Comparison of ENCODE assay signal across 9 cellular contexts in genomic region chr16:85819245-85819644, GRCh38. TPM values are rescaled to one million over a fixed set of nuclear protein-coding genes. Genes with fewer than 3 reads are reported as not detected.
DNase-seq lines count a peak whose midpoint lies in the region; ATAC-seq, FAIRE-seq and TF ChIP-seq lines count a peak whose summit lies in the region.
"Had no signal": no experiment of that assay in that cellular context is flagged by ENCODE, and none has a peak within 500 bp of the region (broad histone marks: within the 10 kb centered on the region; RNA-seq: fewer than 3 reads in every experiment).

No MANE protein-coding gene starts in this region.

- CTCF ChIA-PET in activated B cell treated with CpG ODN at 0.5 μM for 24 hours (lab: Charles Lee) = interaction anchor here (0.8 to 9.0 kb wide), 22 partner anchors 12 to 699 kb away, joined by 3 to 296 read pairs (median 10); partner anchors contain the start of gene IRF8
- CTCF ChIA-PET in mammary epithelial cell (lab: Charles Lee; ENCODE audit: low non-redundant PET) = interaction anchor here (0.6 to 0.7 kb wide), 4 partner anchors 84 to 480 kb away, joined by 3 to 5 read pairs (median 4); no protein-coding TSS in a partner anchor

- no peak overlapping the region for H3K4me3 Mint-ChIP-seq in activated B cell treated with CpG ODN at 0.5 μM for 24 hours
- H3K4me3 Mint-ChIP-seq: stimulated activated naive CD8-positive, alpha-beta T cell treated with anti-CD3 and anti-CD28 coated beads, Interleukin-15, Interleukin-2, amounts not matched to agents 100 ng/mL and 50 ng/mL, for 24 hours had no signal

- H3K9me3 ChIP-seq in mammary epithelial cell (replicated peaks; ENCODE audit: insufficient read depth, low read length) (no peaks in the 10 kb centered on the region), keratinocyte (ENCODE audit: control insufficient read depth, low read depth, low read length) (peaks cover 2% of the 10 kb centered on the region)

- BruUV-seq in mammary epithelial cell (replicated peaks; lab: Mats Ljungman, UMichigan) = no TSS peak

- 16% methylated on average over 8 of the region's 10 CpGs for WGBS in mammary epithelial cell (ENCODE audit: low coverage, missing lambda C conversion rate)

- H3K4me1 ChIP-seq in mammary epithelial cell (ENCODE audit: insufficient read depth, low read length) (no peaks in the 10 kb centered on the region), keratinocyte (ENCODE audit: control insufficient read depth, extremely low read depth, insufficient read depth, low read length) (no peaks in the 10 kb centered on the region)

- peaks cover 1% of the 10 kb centered on the region for H3K27me3 ChIP-seq in mammary epithelial cell (ENCODE audit: insufficient read depth, low read length)
- H3K27me3 ChIP-seq in keratinocyte (ENCODE audit: control insufficient read depth, extremely low read depth, insufficient read depth, low read length) = peaks cover 9% of the 10 kb centered on the region

- H3K4me2 ChIP-seq in mammary epithelial cell (ENCODE audit: insufficient read depth, low read depth, low read length) (no peak overlapping the region), keratinocyte (ENCODE audit: control insufficient read depth, extremely low read depth, insufficient read depth, low read depth, low read length) (no peak overlapping the region)

- in situ Hi-C loops in mammary epithelial cell (cut with MboI; ENCODE audit: low sequenced_read_pairs in 2 of 2) = no loop called here

- intact Hi-C loops in activated B cell treated with CpG ODN at 0.5 μM for 24 hours (cut with micrococcal nuclease) = loop anchor here (1.0 kb wide), 1 partner anchor 701 kb away; no protein-coding TSS in a partner anchor
- intact Hi-C loops in mammary epithelial cell (cut with micrococcal nuclease) = no loop called here

- no peaks in the 10 kb centered on the region for H4K20me1 ChIP-seq in mammary epithelial cell (ENCODE audit: insufficient read depth, low read length)
- no peaks in the 10 kb centered on the region for H4K20me1 ChIP-seq in keratinocyte (ENCODE audit: control insufficient read depth, extremely low read depth, insufficient read depth, low read length)

- TF ChIP-seq CTCF in activated B cell treated with CpG ODN at 0.5 μM for 24 hours (IDR thresholded peaks at IDR 0.05) (peak; percentile 13), mammary epithelial cell (conservative IDR thresholded peaks at IDR 0.05 in 1 of 2, IDR thresholded peaks at IDR 0.05 in 1 of 2; ENCODE audit: extremely low read depth in 1 of 2, insufficient read depth in 1 of 2, low read depth in 1 of 2, low read length in 2 of 2) (peak; percentile 75), keratinocyte (optimal IDR thresholded peaks at IDR 0.05 in 1 of 3, IDR thresholded peaks at IDR 0.05 in 1 of 3, conservative IDR thresholded peaks at IDR 0.05 in 1 of 3; ENCODE audit: extremely low read depth in 1 of 3, insufficient read depth in 2 of 3, low read length in 3 of 3) (peak; percentile 82 to 85 (median 83))

- POLR2A ChIA-PET in activated B cell treated with CpG ODN at 0.5 μM for 24 hours (lab: Charles Lee) = interaction anchor here (0.7 to 1.5 kb wide), 7 partner anchors 19 to 203 kb away, joined by 3 to 8 read pairs (median 3); no protein-coding TSS in a partner anchor

- H3K4me1 Mint-ChIP-seq in activated B cell treated with CpG ODN at 0.5 μM for 24 hours = peaks cover 20% of the 10 kb centered on the region

- H3K9ac ChIP-seq in mammary epithelial cell (ENCODE audit: insufficient read depth, low read length) (no peak overlapping the region), keratinocyte (ENCODE audit: control insufficient read depth, extremely low read depth, insufficient read depth, low read length) (no peak overlapping the region)

- H3K27ac ChIP-seq in mammary epithelial cell (ENCODE audit: insufficient read depth, low read depth, low read length) (no peak overlapping the region), keratinocyte (ENCODE audit: control insufficient read depth, insufficient read depth, low read length) (no peak overlapping the region)

- no peak overlapping the region for H3K4me3 ChIP-seq in mammary epithelial cell (replicated peaks in 1 of 3; ENCODE audit: insufficient read depth in 1 of 3, low read depth in 2 of 3, low read length in 3 of 3)
- H3K4me3 ChIP-seq in keratinocyte (ENCODE audit: control insufficient read depth in 2 of 3, extremely low read depth in 1 of 3, insufficient read depth in 2 of 3, low read depth in 1 of 3, low read length in 3 of 3) = no peak overlapping the region

- peak; percentile 87 for DNase-seq in 8988T
- DNase-seq in GM18507 (ENCODE audit: extremely low spot score, insufficient read length, low read depth) = peak; percentile 43
- DNase-seq in NCI-H2227 treated with DMSO at 0.1 percent for 48 hours (lab: John Stamatoyannopoulos, UW) = peak; percentile 22
- DNase-seq in activated B cell treated with CpG ODN at 0.5 μM for 24 hours = peak; percentile 76
- DNase-seq in mammary epithelial cell = peak; percentile 64
- DNase-seq in keratinocyte (ENCODE audit: low read depth, low spot score) = peak; percentile 64
- DNase-seq in stimulated activated CD4-positive, alpha-beta T cell treated with anti-CD3 and anti-CD28 coated beads, Interleukin-1b, Interleukin-23, amount 100 ng/mL, for 48 hours = peak; percentile 88

- no peak overlapping the region for H2AFZ ChIP-seq in mammary epithelial cell (ENCODE audit: low read depth, low read length)
- H2AFZ ChIP-seq in keratinocyte (ENCODE audit: control insufficient read depth, low read length) = no peak overlapping the region

- ATAC-seq in activated B cell treated with CpG ODN at 0.5 μM for 24 hours (ENCODE audit: low read depth) (peak; percentile 58), HG03025 (IDR thresholded peaks at IDR 0.05; ENCODE audit: low FRiP score, unreplicated experiment) (no peak)

- dilution Hi-C loops in mammary epithelial cell (cut with HindIII; ENCODE audit: low sequenced_read_pairs) (no loop called here), keratinocyte (cut with MboI; ENCODE audit: extremely low pct_ligation_motif_present, low sequenced_read_pairs) (no loop called here)

- H3K27me3 Mint-ChIP-seq in activated B cell treated with CpG ODN at 0.5 μM for 24 hours = no peaks in the 10 kb centered on the region

- H3K79me2 ChIP-seq in mammary epithelial cell (ENCODE audit: insufficient read depth, low read length) = no peaks in the 10 kb centered on the region
- no peaks in the 10 kb centered on the region for H3K79me2 ChIP-seq in keratinocyte (ENCODE audit: control insufficient read depth, insufficient read depth, low read length)

- FAIRE-seq in GM18507 (lab: Jason Lieb, UNC) (peak; percentile 83), keratinocyte (lab: Jason Lieb, UNC) (no peak)

- H3K36me3 Mint-ChIP-seq in activated B cell treated with CpG ODN at 0.5 μM for 24 hours (ENCODE audit: low read depth) = no peaks in the 10 kb centered on the region

- H3K9me1 ChIP-seq in keratinocyte (ENCODE audit: control insufficient read depth, extremely low read depth, insufficient read depth, low read length) = no peaks in the 10 kb centered on the region

- H3K9me3 Mint-ChIP-seq in activated B cell treated with CpG ODN at 0.5 μM for 24 hours = no peaks in the 10 kb centered on the region
- H3K9me3 Mint-ChIP-seq: stimulated activated naive CD8-positive, alpha-beta T cell treated with anti-CD3 and anti-CD28 coated beads, Interleukin-15, Interleukin-2, amounts not matched to agents 100 ng/mL and 50 ng/mL, for 24 hours had no signal

- H3K27ac Mint-ChIP-seq in activated B cell treated with CpG ODN at 0.5 μM for 24 hours = no peak overlapping the region
- H3K27ac Mint-ChIP-seq: stimulated activated naive CD8-positive, alpha-beta T cell treated with anti-CD3 and anti-CD28 coated beads, Interleukin-15, Interleukin-2, amounts not matched to agents 100 ng/mL and 50 ng/mL, for 24 hours had no signal

- H3K36me3 ChIP-seq in mammary epithelial cell (ENCODE audit: insufficient read depth, low read length) (no peaks in the 10 kb centered on the region), keratinocyte (ENCODE audit: control insufficient read depth in 2 of 2, extremely low read depth in 1 of 2, insufficient read depth in 2 of 2, low read length in 2 of 2) (no peaks in the 10 kb centered on the region)

RNA-seq across cellular contexts. Expression of gene COX4I1, which starts 19.8 kb away (rescaled TPM):
- 578 TPM in 2 replicates for total RNA-seq in activated B cell treated with CpG ODN at 0.5 μM for 24 hours
- 100 to 1,000 TPM; 229 to 458 TPM for total RNA-seq in mammary epithelial cell
- polyA plus RNA-seq in mammary epithelial cell = 747 TPM
- 445 TPM for polyA minus RNA-seq in mammary epithelial cell
- 712 to 809 TPM (median 781 TPM) in 3 replicates for polyA plus RNA-seq in keratinocyte
- polyA plus RNA-seq in keratinocyte (2011; ENCODE audit: low read depth) = 501 TPM
- 427 and 741 TPM in 2 replicates for polyA plus RNA-seq in keratinocyte (2011; cell fraction: cytosol; rRNA removed)
- 321 and 366 TPM in 2 replicates for polyA plus RNA-seq in keratinocyte (2011; cell fraction: nucleus; rRNA removed)
- polyA plus RNA-seq in keratinocyte (2012; ENCODE audit: low replicate concordance) = 501 and 674 TPM in 2 replicates
- polyA minus RNA-seq in keratinocyte = 242 to 333 TPM (median 249 TPM) in 3 replicates
- polyA minus RNA-seq in keratinocyte (2011; cell fraction: cytosol; rRNA and poly(A)+ RNA removed) = 266 TPM
- 54.6 and 72.2 TPM in 2 replicates for polyA minus RNA-seq in keratinocyte (2011; cell fraction: nucleus; rRNA and poly(A)+ RNA removed)

RNA-seq across cellular contexts. Expression of gene EMC8, which starts 19.9 kb away (rescaled TPM):
- total RNA-seq in activated B cell treated with CpG ODN at 0.5 μM for 24 hours (27.8 and 29.0 TPM in 2 replicates), mammary epithelial cell (10 to 100 TPM; 28.3 to 48.3 TPM)
- polyA plus RNA-seq in mammary epithelial cell (45.4 TPM), keratinocyte (37.5 to 50.3 TPM (median 38.5 TPM) in 3 replicates)
- polyA minus RNA-seq in mammary epithelial cell (69.7 TPM), keratinocyte (42.8 to 54.1 TPM (median 45.9 TPM) in 3 replicates)
- polyA plus RNA-seq in keratinocyte (2011; ENCODE audit: low read depth) = 18.7 TPM
- 33.1 and 40.8 TPM in 2 replicates for polyA plus RNA-seq in keratinocyte (2011; cell fraction: cytosol; rRNA removed)
- 26.8 and 32.8 TPM in 2 replicates for polyA plus RNA-seq in keratinocyte (2011; cell fraction: nucleus; rRNA removed)
- polyA plus RNA-seq in keratinocyte (2012; ENCODE audit: low replicate concordance) = 24.4 and 32.1 TPM in 2 replicates
- 49.5 TPM for polyA minus RNA-seq in keratinocyte (2011; cell fraction: cytosol; rRNA and poly(A)+ RNA removed)
- polyA minus RNA-seq in keratinocyte (2011; cell fraction: nucleus; rRNA and poly(A)+ RNA removed) = 13.3 and 23.6 TPM in 2 replicates

Comparison
In these comparisons a context has a peak if more than half of its experiments do, and no peak if none do; other contexts are left out.
1. DNase-seq: peak in every context shown above with its lines; median percentile 88 in stimulated activated CD4-positive, alpha-beta T cell treated with anti-CD3 and anti-CD28 coated beads, Interleukin-1b, Interleukin-23, amount 100 ng/mL, for 48 hours; 87 in 8988T; 76 in activated B cell treated with CpG ODN at 0.5 μM for 24 hours; 64 in mammary epithelial cell; 64 in keratinocyte; 43 in GM18507; 22 in NCI-H2227 treated with DMSO at 0.1 percent for 48 hours.
2. CTCF ChIP-seq: peak in every context shown above with its lines; median percentile 83 in keratinocyte; 75 in mammary epithelial cell; 13 in activated B cell treated with CpG ODN at 0.5 μM for 24 hours.